ENCODE assay signal across 28 cellular contexts in the genomic region with DNA sequence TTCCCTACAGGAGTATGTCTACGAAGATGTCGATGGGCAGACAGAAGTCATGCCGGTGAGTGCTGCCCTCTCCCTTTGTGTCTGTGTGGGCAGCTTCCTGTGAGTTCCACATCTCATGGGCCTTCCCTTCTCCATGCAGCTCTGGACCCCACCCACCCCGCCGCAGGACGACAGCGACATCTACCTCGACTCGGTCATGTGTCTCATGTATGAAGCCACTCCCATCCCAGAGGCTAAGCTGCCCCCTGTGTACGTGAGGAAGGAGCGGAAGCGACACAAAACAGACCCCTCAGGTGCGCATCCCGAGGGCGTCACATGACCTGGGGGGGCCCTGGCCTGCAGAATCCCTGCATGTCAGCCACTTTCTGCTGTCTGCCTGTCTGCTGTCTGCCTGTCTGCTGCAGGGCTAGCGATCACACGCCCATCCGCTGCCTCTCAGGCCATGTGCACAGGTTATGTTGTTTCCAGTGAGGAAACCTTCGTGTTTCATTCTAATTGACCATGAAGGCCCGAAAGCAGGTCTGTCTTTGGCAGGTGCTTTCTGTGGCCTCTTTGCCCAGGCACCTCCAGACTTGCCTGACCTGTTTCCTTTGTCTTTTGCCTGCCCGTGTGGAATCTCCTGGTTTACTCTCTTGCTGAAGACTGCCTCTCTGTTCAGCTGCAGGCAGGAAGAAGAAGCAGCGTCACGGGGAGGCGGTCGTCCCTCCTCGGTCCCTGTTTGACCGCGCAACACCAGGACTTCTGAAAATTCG.
"Had no signal": no experiment of that assay in that cellular context is flagged by ENCODE, and none has a peak within 500 bp of the region (broad histone marks: within the 10 kb centered on the region; RNA-seq: fewer than 3 reads in every experiment).

No MANE protein-coding gene starts in this region.

- DNase-seq: activated CD4-positive, alpha-beta memory T cell treated with anti-CD3 and anti-CD28 coated beads, Interleukin-2, amount 10 ng/mL, durations not matched to agents 7 days and 5 days; activated CD4-positive, alpha-beta T cell treated with anti-CD3 and anti-CD28 coated beads for 1 hour; activated CD4-positive, alpha-beta T cell treated with anti-CD3 and anti-CD28 coated beads, Interleukin-2, amount 10 ng/mL, durations not matched to agents 7 days and 5 days; activated CD8-positive, alpha-beta memory T cell treated with anti-CD3 and anti-CD28 coated beads, Interleukin-2, amount 50 U/mL, for 48 hours; activated gamma-delta T cell treated with Interleukin-2 at 50 U/mL for 16 hours; activated naive CD4-positive, alpha-beta T cell treated with anti-CD3 and anti-CD28 coated beads, Interleukin-2, amount 50 U/mL, for 16 hours; activated T-cell treated with anti-CD3 and anti-CD28 coated beads, Interleukin-2, amount 50 U/mL, for 4 hours; amniotic stem cell; dermis blood vessel endothelial cell; effector CD4-positive, alpha-beta T cell; erythroblast; left cardiac atrium; midbrain; naive thymus-derived CD4-positive, alpha-beta T cell; stimulated activated CD4-positive, alpha-beta T cell treated with anti-CD3 and anti-CD28 coated beads, Interleukin-15, amount 100 ng/mL, for 24 hours; stimulated activated CD4-positive, alpha-beta T cell treated with anti-CD3 and anti-CD28 coated beads, Interleukin-2, amount 100 ng/mL, for 24 hours; stimulated activated naive B cell treated with anti-CD40 and anti-IgM and Interleukin-4, amounts not matched to agents 10 μg/mL and 1 μg/mL and 100 μg/mL, for 72 hours; stomach; T-helper 2 cell; thyroid gland had no signal

- H3K27me3 ChIP-seq: gastroesophageal sphincter, hepatocyte, right atrium auricular region, stomach, thyroid gland had no signal

- H3K4me1 Mint-ChIP-seq: memory B cell had no signal

- H3K4me2 ChIP-seq: hepatocyte, smooth muscle cell had no signal

- H3K4me1 ChIP-seq: gastroesophageal sphincter, parathyroid adenoma, right atrium auricular region, thyroid gland had no signal

- H3K4me3 ChIP-seq: gastroesophageal sphincter, hepatocyte, right atrium auricular region, smooth muscle cell, stomach, thyroid gland had no signal

- H3K9me3 Mint-ChIP-seq: activated CD4-positive, alpha-beta memory T cell treated with anti-CD3 and anti-CD28 coated beads, Interleukin-2, amount 10 ng/mL, durations not matched to agents 7 days and 5 days; activated CD4-positive, alpha-beta T cell treated with anti-CD3 and anti-CD28 coated beads, Interleukin-2, amount 10 ng/mL, durations not matched to agents 7 days and 5 days; activated T-cell treated with anti-CD3 and anti-CD28 coated beads, Interleukin-2, amount 50 U/mL, for 4 hours; activated T-helper 17 cell treated with anti-CD3 and anti-CD28 coated beads, Interleukin-2, amount 50 U/mL, for 72 hours; central memory CD8-positive, alpha-beta T cell; memory B cell; naive thymus-derived CD4-positive, alpha-beta T cell; stimulated activated naive B cell treated with anti-CD40 and anti-IgM and Interleukin-4, amounts not matched to agents 10 μg/mL and 1 μg/mL and 100 μg/mL, for 72 hours had no signal

- ATAC-seq: activated T-cell treated with anti-CD3 and anti-CD28 coated beads, Interleukin-2, amount 50 U/mL, for 4 hours; activated T-helper 17 cell treated with anti-CD3 and anti-CD28 coated beads, Interleukin-2, amount 50 U/mL, for 72 hours; gastroesophageal sphincter; left cardiac atrium; naive thymus-derived CD4-positive, alpha-beta T cell; stimulated activated naive B cell treated with anti-CD40 and anti-IgM and Interleukin-4, amounts not matched to agents 10 μg/mL and 1 μg/mL and 100 μg/mL, for 72 hours had no signal

- H2AFZ ChIP-seq: hepatocyte, parathyroid adenoma had no signal

- H3K27me3 Mint-ChIP-seq: activated CD4-positive, alpha-beta memory T cell treated with anti-CD3 and anti-CD28 coated beads, Interleukin-2, amount 10 ng/mL, durations not matched to agents 7 days and 5 days; activated CD4-positive, alpha-beta T cell treated with anti-CD3 and anti-CD28 coated beads, Interleukin-2, amount 10 ng/mL, durations not matched to agents 7 days and 5 days; activated T-helper 17 cell treated with anti-CD3 and anti-CD28 coated beads, Interleukin-2, amount 50 U/mL, for 72 hours; central memory CD8-positive, alpha-beta T cell; memory B cell; naive thymus-derived CD4-positive, alpha-beta T cell; stimulated activated naive B cell treated with anti-CD40 and anti-IgM and Interleukin-4, amounts not matched to agents 10 μg/mL and 1 μg/mL and 100 μg/mL, for 72 hours had no signal

- H3K79me2 ChIP-seq: hepatocyte had no signal

- H3K9ac ChIP-seq: parathyroid adenoma had no signal

- H3K27ac Mint-ChIP-seq: activated CD4-positive, alpha-beta memory T cell treated with anti-CD3 and anti-CD28 coated beads, Interleukin-2, amount 10 ng/mL, durations not matched to agents 7 days and 5 days; activated CD4-positive, alpha-beta T cell treated with anti-CD3 and anti-CD28 coated beads, Interleukin-2, amount 10 ng/mL, durations not matched to agents 7 days and 5 days; activated T-helper 17 cell treated with anti-CD3 and anti-CD28 coated beads, Interleukin-2, amount 50 U/mL, for 72 hours; stimulated activated naive B cell treated with anti-CD40 and anti-IgM and Interleukin-4, amounts not matched to agents 10 μg/mL and 1 μg/mL and 100 μg/mL, for 72 hours had no signal

- H3K4me3 Mint-ChIP-seq: activated CD4-positive, alpha-beta memory T cell treated with anti-CD3 and anti-CD28 coated beads, Interleukin-2, amount 10 ng/mL, durations not matched to agents 7 days and 5 days; activated CD4-positive, alpha-beta T cell treated with anti-CD3 and anti-CD28 coated beads, Interleukin-2, amount 10 ng/mL, durations not matched to agents 7 days and 5 days; activated T-cell treated with anti-CD3 and anti-CD28 coated beads, Interleukin-2, amount 50 U/mL, for 4 hours; activated T-helper 17 cell treated with anti-CD3 and anti-CD28 coated beads, Interleukin-2, amount 50 U/mL, for 72 hours; central memory CD8-positive, alpha-beta T cell; memory B cell; naive thymus-derived CD4-positive, alpha-beta T cell; stimulated activated naive B cell treated with anti-CD40 and anti-IgM and Interleukin-4, amounts not matched to agents 10 μg/mL and 1 μg/mL and 100 μg/mL, for 72 hours had no signal

- H3K27ac ChIP-seq: gastroesophageal sphincter, hepatocyte, parathyroid adenoma, right atrium auricular region, stomach, thyroid gland had no signal

- H3K9me3 ChIP-seq: gastroesophageal sphincter, right atrium auricular region, stomach, thyroid gland had no signal
